In genomic region chr17:53765609-53766008, GRCh38 we compare ENCODE assay signal across 28 cellular contexts. TPM values are rescaled to one million over a fixed set of nuclear protein-coding genes. Genes with fewer than 3 reads are reported as not detected.
A peak's percentile ranks its signal among the peaks of the same experiment; 100 is the strongest.
DNase-seq lines count a peak whose midpoint lies in the region; ATAC-seq, FAIRE-seq and TF ChIP-seq lines count a peak whose summit lies in the region.
"Had no signal": no experiment of that assay in that cellular context is flagged by ENCODE, and none has a peak within 500 bp of the region (broad histone marks: within the 10 kb centered on the region; RNA-seq: fewer than 3 reads in every experiment).

No MANE protein-coding gene starts in this region.

- BruUV-seq in MCF 10A (replicated peaks; lab: Mats Ljungman, UMichigan) (no TSS peak), PC-3 (replicated peaks; lab: Mats Ljungman, UMichigan) (no TSS peak)

- ATAC-seq in PC-3: no peak
- ATAC-seq: T-helper 17 cell had no signal

- CTCF ChIA-PET in MCF 10A (lab: Yijun Ruan, JAX) (interaction anchor here (0.6 kb wide), 1 partner anchor 505 kb away, joined by 3 read pairs; no protein-coding TSS in a partner anchor), PC-3 (lab: Charles Lee) (no interaction called here)

- H3K36me3 Mint-ChIP-seq in MCF 10A (ENCODE audit: insufficient read depth, unreplicated experiment): peaks cover 6% of the 10 kb centered on the region
- H3K36me3 Mint-ChIP-seq in activated CD4-positive, alpha-beta T cell treated with anti-CD3 and anti-CD28 coated beads, Interleukin-2, amount 10 ng/mL, durations not matched to agents 24 days and 14 days (ENCODE audit: low read depth): no peaks in the 10 kb centered on the region
- H3K36me3 Mint-ChIP-seq: CD4-positive, CD25-positive, alpha-beta regulatory T cell had no signal

- no peaks in the 10 kb centered on the region for H3K79me2 ChIP-seq in PC-3 (ENCODE audit: low read length)
- no peaks in the 10 kb centered on the region for H3K79me2 ChIP-seq in GM23248 (ENCODE audit: insufficient read depth)

- FAIRE-seq in bronchial epithelial cell (lab: Jason Lieb, UNC) (no peak), GM19239 (lab: Jason Lieb, UNC) (no peak)
- FAIRE-seq: D721Med, GM12891 had no signal

- TF ChIP-seq CTCF in MCF 10A (IDR thresholded peaks at IDR 0.05; ENCODE audit: unreplicated experiment) (no peak), breast epithelium (IDR thresholded peaks at IDR 0.05) (no peak), PC-3 (conservative IDR thresholded peaks at IDR 0.05; ENCODE audit: low read depth, low read length) (no peak), bronchial epithelial cell (IDR thresholded peaks at IDR 0.05; ENCODE audit: insufficient read depth, low read length, severe bottlenecking) (no peak)

- H4K20me1 ChIP-seq in PC-3 (ENCODE audit: low read length) (no peaks in the 10 kb centered on the region), GM23248 (ENCODE audit: insufficient read depth) (no peaks in the 10 kb centered on the region)

- no peak overlapping the region for H3K27ac Mint-ChIP-seq in MCF 10A (ENCODE audit: low read depth, unreplicated experiment)
- H3K27ac Mint-ChIP-seq in activated CD4-positive, alpha-beta T cell treated with anti-CD3 and anti-CD28 coated beads, Interleukin-2, amount 10 ng/mL, durations not matched to agents 24 days and 14 days: no peak overlapping the region
- H3K27ac Mint-ChIP-seq: CD4-positive, CD25-positive, alpha-beta regulatory T cell; IgD-negative memory B cell; T-helper 17 cell had no signal

- H3K36me3 ChIP-seq in breast epithelium: no peaks in the 10 kb centered on the region
- H3K36me3 ChIP-seq in PC-3 (ENCODE audit: low read depth, low read length): no peaks in the 10 kb centered on the region
- H3K36me3 ChIP-seq in bronchial epithelial cell (ENCODE audit: control insufficient read depth, insufficient read depth, low read length): no peaks in the 10 kb centered on the region
- H3K36me3 ChIP-seq in GM23248 (ENCODE audit: low read depth): no peaks in the 10 kb centered on the region

- DNase-seq in MCF 10A (ENCODE audit: unreplicated experiment) (peak; percentile 53), breast epithelium (ENCODE audit: low spot score in 2 of 2) (no peak), PC-3 (peak; percentile 7), bronchial epithelial cell (ENCODE audit: low read depth) (peak; percentile 22), GM23248 (no peak), GM19239 (ENCODE audit: insufficient read length, low spot score) (no peak), cerebellar cortex (ENCODE audit: low spot score) (no peak)
- DNase-seq in activated CD4-positive, alpha-beta T cell treated with anti-CD3 and anti-CD28 coated beads, Interleukin-2, amount 10 ng/mL, durations not matched to agents 24 days and 14 days: no peak
- DNase-seq: CD4-positive, CD25-positive, alpha-beta regulatory T cell; GF-D8; NCI-H1417; NCI-H1694; NCI-H2029 treated with DMSO at 0.1 percent for 48 hours; NCI-H446 treated with DMSO at 0.1 percent for 48 hours; NCI-H526; NCI-H82; NK-92 treated with Interleukin-12 subunit alpha and Interleukin-12 subunit beta, amount 100 ng/mL, for 24 hours; RPMI8226; SHP77 treated with DMSO at 0.1 percent for 48 hours; SW 1271; T-helper 17 cell had no signal

- no peaks in the 10 kb centered on the region for H3K9me3 Mint-ChIP-seq in MCF 10A (ENCODE audit: unreplicated experiment)
- H3K9me3 Mint-ChIP-seq in activated CD4-positive, alpha-beta T cell treated with anti-CD3 and anti-CD28 coated beads, Interleukin-2, amount 10 ng/mL, durations not matched to agents 24 days and 14 days: peaks cover 9% of the 10 kb centered on the region

- no peaks in the 10 kb centered on the region for H3K9me2 ChIP-seq in PC-3 (replicated peaks; ENCODE audit: low read length)
- no peaks in the 10 kb centered on the region for H3K9me2 ChIP-seq in GM23248 (ENCODE audit: insufficient read depth)

- 9 to 14% methylated on average over 1 of the region's 1 CpG for WGBS in GM23248 (ENCODE audit: low coverage in 1 of 2, low lambda C conversion rate in 2 of 2, missing lambda C conversion rate in 2 of 2), 2 experiments

- no peaks in the 10 kb centered on the region for H3K27me3 Mint-ChIP-seq in MCF 10A (ENCODE audit: insufficient read depth, unreplicated experiment)
- H3K27me3 Mint-ChIP-seq in activated CD4-positive, alpha-beta T cell treated with anti-CD3 and anti-CD28 coated beads, Interleukin-2, amount 10 ng/mL, durations not matched to agents 24 days and 14 days: no peaks in the 10 kb centered on the region
- H3K27me3 Mint-ChIP-seq: CD4-positive, CD25-positive, alpha-beta regulatory T cell; IgD-negative memory B cell; T-helper 17 cell had no signal

- H2AFZ ChIP-seq in PC-3 (ENCODE audit: low read length) (no peak overlapping the region), GM23248 (no peak overlapping the region)

- TF ChIP-seq POLR2A in breast epithelium (IDR thresholded peaks at IDR 0.05): no peak

- H3K4me1 ChIP-seq in breast epithelium: no peaks in the 10 kb centered on the region
- no peaks in the 10 kb centered on the region for H3K4me1 ChIP-seq in PC-3 (ENCODE audit: insufficient read depth, low read length)
- no peaks in the 10 kb centered on the region for H3K4me1 ChIP-seq in GM23248 (ENCODE audit: insufficient read depth)

- H3F3A ChIP-seq in PC-3 (ENCODE audit: low read length, unreplicated experiment) (no peaks in the 10 kb centered on the region), GM23248 (ENCODE audit: insufficient read depth) (no peaks in the 10 kb centered on the region)

- POLR2A ChIA-PET in MCF 10A (lab: Yijun Ruan, JAX) (interaction anchor here (1.0 to 1.2 kb wide), 2 partner anchors 12 to 18 kb away, joined by 3 to 4 read pairs; no protein-coding TSS in a partner anchor), PC-3 (lab: Charles Lee; ENCODE audit: unreplicated experiment) (no interaction called here)

- H3K27me3 ChIP-seq in breast epithelium (no peaks in the 10 kb centered on the region), PC-3 (ENCODE audit: low read length) (no peaks in the 10 kb centered on the region), bronchial epithelial cell (ENCODE audit: control insufficient read depth, insufficient read depth, low read length) (no peaks in the 10 kb centered on the region), GM23248 (replicated peaks; ENCODE audit: insufficient read depth) (no peaks in the 10 kb centered on the region)

- H3K4me3 Mint-ChIP-seq in MCF 10A (ENCODE audit: unreplicated experiment): no peak overlapping the region
- no peak overlapping the region for H3K4me3 Mint-ChIP-seq in activated CD4-positive, alpha-beta T cell treated with anti-CD3 and anti-CD28 coated beads, Interleukin-2, amount 10 ng/mL, durations not matched to agents 24 days and 14 days
- H3K4me3 Mint-ChIP-seq: CD4-positive, CD25-positive, alpha-beta regulatory T cell; IgD-negative memory B cell; T-helper 17 cell had no signal

- H3K4me3 ChIP-seq in breast epithelium (no peak overlapping the region), PC-3 (ENCODE audit: low read length) (no peak overlapping the region), bronchial epithelial cell (ENCODE audit: low read depth, low read length) (no peak overlapping the region), GM23248 (no peak overlapping the region)
- H3K4me3 ChIP-seq: SK-N-MC had no signal

- H3K27ac ChIP-seq in breast epithelium (no peak overlapping the region), PC-3 (ENCODE audit: low read length) (no peak overlapping the region), GM23248 (no peak overlapping the region)
- H3K27ac ChIP-seq: SK-N-MC had no signal

- H3K4me1 Mint-ChIP-seq in MCF 10A (ENCODE audit: insufficient read depth, unreplicated experiment): peaks cover 11% of the 10 kb centered on the region
- no peaks in the 10 kb centered on the region for H3K4me1 Mint-ChIP-seq in activated CD4-positive, alpha-beta T cell treated with anti-CD3 and anti-CD28 coated beads, Interleukin-2, amount 10 ng/mL, durations not matched to agents 24 days and 14 days
- H3K4me1 Mint-ChIP-seq: CD4-positive, CD25-positive, alpha-beta regulatory T cell; IgD-negative memory B cell; T-helper 17 cell had no signal

- H3K9ac ChIP-seq in PC-3 (ENCODE audit: low read length) (no peak overlapping the region), GM23248 (no peak overlapping the region)

- intact Hi-C loops in MCF 10A (cut with micrococcal nuclease) (no loop called here), breast epithelium (cut with DNase I; ENCODE audit: low total_unique reads) (no loop called here), PC-3 (cut with micrococcal nuclease) (no loop called here)
- intact Hi-C loops in activated CD4-positive, alpha-beta T cell treated with anti-CD3 and anti-CD28 coated beads, Interleukin-2, amount 10 ng/mL, durations not matched to agents 24 days and 14 days (cut with micrococcal nuclease): no loop called here

- in situ Hi-C loops in GM23248 (cut with MboI): no loop called here

- H3K4me2 ChIP-seq in PC-3 (ENCODE audit: low read length) (no peak overlapping the region), GM23248 (ENCODE audit: unreplicated experiment) (no peak overlapping the region)

- no peaks in the 10 kb centered on the region for H3K9me3 ChIP-seq in breast epithelium
- peaks cover 31% of the 10 kb centered on the region for H3K9me3 ChIP-seq in PC-3 (ENCODE audit: low read length)
- no peaks in the 10 kb centered on the region for H3K9me3 ChIP-seq in GM23248 (ENCODE audit: low read depth)

RNA-seq across cellular contexts. Expression of gene KIF2B, which starts 57.1 kb away (rescaled TPM):
- total RNA-seq in MCF 10A (2022) (not detected in 2 replicates), breast epithelium (not detected), PC-3 (2014; rRNA removed) (not detected in 2 replicates), bronchial epithelial cell (not detected in 2 replicates)
- total RNA-seq in activated CD4-positive, alpha-beta T cell treated with anti-CD3 and anti-CD28 coated beads, Interleukin-2, amount 10 ng/mL, durations not matched to agents 24 days and 14 days: not detected in 2 replicates
- total RNA-seq in GM23248 (2014; rRNA removed; shearing (Covaris generic)): not detected in 2 replicates
- not detected in 2 replicates for polyA plus RNA-seq in GM23248 (2016; fragmentation: Nextera tagmentation; extraction: Ambion mirVana)
- total RNA-seq: A172; CD4-positive, CD25-positive, alpha-beta regulatory T cell; H4; T-helper 17 cell had no signal
- polyA plus RNA-seq: BJ; CD4-positive, CD25-positive, alpha-beta regulatory T cell; IgD-negative memory B cell had no signal

Comparison
In these comparisons a context has a peak if more than half of its experiments do, and no peak if none do; other contexts are left out.
1. DNase-seq: peak in MCF 10A (single experiment), PC-3 (single experiment) and bronchial epithelial cell (single experiment); none in breast epithelium (0 of 2), activated CD4-positive, alpha-beta T cell treated with anti-CD3 and anti-CD28 coated beads, Interleukin-2, amount 10 ng/mL, durations not matched to agents 24 days and 14 days (single experiment), GM23248 (single experiment), GM19239 (single experiment) and cerebellar cortex (single experiment).